9 cellular contexts compared by ENCODE assay signal in genomic region chr7:18357691-18358090, GRCh38.
DNase-seq lines count a peak whose midpoint lies in the region; ATAC-seq, FAIRE-seq and TF ChIP-seq lines count a peak whose summit lies in the region.
"Had no signal": no experiment of that assay in that cellular context is flagged by ENCODE, and none has a peak within 500 bp of the region (broad histone marks: within the 10 kb centered on the region; RNA-seq: fewer than 3 reads in every experiment).

No MANE protein-coding gene starts in this region.

- DNase-seq in ELF-1 (ENCODE audit: low read depth, low spot score) (peak; percentile 7), HEK293T (ENCODE audit: extremely low spot score) (peak; percentile 18), SK-MEL-5 (ENCODE audit: low read depth, low spot score) (peak; percentile 83), HepG2 (ENCODE audit: low spot score) (no peak), Right ventricle myocardium superior (no peak)
- no peak for DNase-seq in activated effector memory CD4-positive, alpha-beta T cell treated with Interleukin-2 at 50 U/mL for 16 hours

- in situ Hi-C loops in SK-MEL-5 (cut with HindIII; ENCODE audit: low pct_unique_long_range_greater_than_20kb, low sequenced_read_pairs) (loop anchor here (25.0 kb wide), 1 partner anchor 130 kb away; the partner anchor contains the start of gene HDAC9), HepG2 (cut with HindIII; ENCODE audit: extremely low pct_ligation_motif_present, low pct_unique_long_range_greater_than_20kb) (loop anchor here (25.0 kb wide), 1 partner anchor 1305 kb away; no protein-coding TSS in a partner anchor)

- no peak overlapping the region for H2AFZ ChIP-seq in HepG2 (ENCODE audit: low read length)

- BruUV-seq in HepG2 (replicated peaks; lab: Mats Ljungman, UMichigan), result no TSS peak

- TF ChIP-seq EP300 in HepG2 (IDR thresholded peaks at IDR 0.05; ENCODE audit: low read depth in 2 of 2, low read length in 2 of 2), result no peak
- TF ChIP-seq EP300 in HepG2 (CRISPR knock-in tag; IDR thresholded peaks at IDR 0.05; ENCODE audit: borderline replicate concordance), result no peak

- 20% methylated on average over 1 of the region's 1 CpG for WGBS in HepG2 (ENCODE audit: low lambda C conversion rate)

- TF ChIP-seq CTCF in HepG2 (CRISPR knock-in tag; IDR thresholded peaks at IDR 0.05), result no peak

- H3K4me2 ChIP-seq in HepG2 (ENCODE audit: low read depth, low read length), result no peak overlapping the region

- no peaks in the 10 kb centered on the region for H4K20me1 ChIP-seq in HepG2 (ENCODE audit: insufficient read depth, low read length)

- H3K9me3 ChIP-seq in HepG2 (ENCODE audit: low read length), result no peaks in the 10 kb centered on the region

- no peak for TF ChIP-seq RAD21 in HepG2 (CRISPR knock-in tag; IDR thresholded peaks at IDR 0.05)

- no peak overlapping the region for H3K4me3 ChIP-seq in HepG2 (replicated peaks in 1 of 3; ENCODE audit: insufficient read depth in 1 of 3, low read depth in 2 of 3, low read length in 3 of 3)
- H3K4me3 ChIP-seq: skin epidermis had no signal

- CTCF ChIA-PET in HEK293T (lab: Yijun Ruan, JAX), result interaction anchor here (0.5 to 1.5 kb wide), 4 partner anchors 49 to 651 kb away, joined by 3 to 5 read pairs (median 4); no protein-coding TSS in a partner anchor
- CTCF ChIA-PET in HepG2 (lab: Yijun Ruan, JAX; ENCODE audit: low intra/inter-chr PET ratio, low total read pairs), result no interaction called here

- POLR2A ChIA-PET in HEK293T (lab: Yijun Ruan, JAX) (no interaction called here), HepG2 (lab: Yijun Ruan, JAX) (no interaction called here)

- no peak for TF ChIP-seq POLR2A in HepG2 (IDR thresholded peaks at IDR 0.05; ENCODE audit: insufficient read depth in 1 of 2, low read depth in 2 of 2, low read length in 2 of 2)

- H3K9ac ChIP-seq in HepG2 (ENCODE audit: insufficient read depth, low read depth, low read length), result no peak overlapping the region

- no peaks in the 10 kb centered on the region for H3K79me2 ChIP-seq in HepG2 (ENCODE audit: insufficient read depth, low read length)

- no peaks in the 10 kb centered on the region for H3K27me3 ChIP-seq in HepG2 (ENCODE audit: control insufficient read depth in 1 of 2, insufficient read depth in 2 of 2, low read length in 2 of 2)

- no peaks in the 10 kb centered on the region for H3K36me3 ChIP-seq in HepG2 (replicated peaks in 1 of 2; ENCODE audit: control insufficient read depth in 1 of 2, insufficient read depth in 2 of 2, low read length in 2 of 2)

- no peaks in the 10 kb centered on the region for H3K4me1 ChIP-seq in HepG2 (ENCODE audit: insufficient read depth, low read length)

- FAIRE-seq in HepG2 (lab: Jason Lieb, UNC), result no peak

- intact Hi-C loops in HepG2 (cut with micrococcal nuclease; ENCODE audit: unreplicated experiment), result no loop called here
- intact Hi-C loops in Right ventricle myocardium superior (cut with DNase I), result loop anchor here (10.0 kb wide), 1 partner anchor 1307 kb away; no protein-coding TSS in a partner anchor

- no peak overlapping the region for H3K27ac ChIP-seq in HepG2 (ENCODE audit: extremely low read length, insufficient read depth, low read length)
- H3K27ac ChIP-seq: skin epidermis had no signal

- ATAC-seq in HepG2 (peak; percentile 36; the same call in 2 of the 3 replicates), GM21717 (IDR thresholded peaks at IDR 0.05; ENCODE audit: unreplicated experiment) (no peak), Right ventricle myocardium superior (ENCODE audit: poor library complexity) (no peak), GM18907 (IDR thresholded peaks at IDR 0.05; ENCODE audit: unreplicated experiment) (no peak)

TF ChIP-seq in HEK293T, 16 proteins besides CTCF, POLR2A, EP300 and RAD21:
- TF ChIP-seq CTBP1 (IDR thresholded peaks at IDR 0.05; ENCODE audit: borderline replicate concordance), result no peak
- TF ChIP-seq SUZ12 (IDR thresholded peaks at IDR 0.05), result no peak
- TF ChIP-seq ARNT (IDR thresholded peaks at IDR 0.05), result no peak
- no peak for TF ChIP-seq SP1 (IDR thresholded peaks at IDR 0.05)
- no peak for TF ChIP-seq BHLHE40 (IDR thresholded peaks at IDR 0.05; ENCODE audit: borderline replicate concordance)
TF ChIP-seq in HEK293T: peak in this region for 0.

TF ChIP-seq in HepG2, 621 proteins besides CTCF, POLR2A, EP300 and RAD21:
- TF ChIP-seq ZNF235 (CRISPR knock-in tag; IDR thresholded peaks at IDR 0.05; ENCODE audit: borderline replicate concordance) (no peak), BRCA1 (CRISPR knock-in tag; IDR thresholded peaks at IDR 0.05) (no peak), HOXD1 (CRISPR knock-in tag; IDR thresholded peaks at IDR 0.05) (no peak)

Comparison
In these comparisons a context has a peak if more than half of its experiments do, and no peak if none do; other contexts are left out.
1. DNase-seq: peak in ELF-1 (single experiment), HEK293T (single experiment) and SK-MEL-5 (single experiment); none in HepG2 (single experiment), Right ventricle myocardium superior (single experiment) and activated effector memory CD4-positive, alpha-beta T cell treated with Interleukin-2 at 50 U/mL for 16 hours (single experiment).